ENCODE assay signal across 12 cellular contexts in genomic region chr19:15448014-15448777, GRCh38. TPM values are rescaled to one million over a fixed set of nuclear protein-coding genes. Genes with fewer than 3 reads are reported as not detected.
DNase-seq lines count a peak whose midpoint lies in the region; ATAC-seq and TF ChIP-seq lines count a peak whose summit lies in the region.
"Had no signal": no experiment of that assay in that cellular context is flagged by ENCODE, and none has a peak within 500 bp of the region (broad histone marks: within the 10 kb centered on the region; RNA-seq: fewer than 3 reads in every experiment).

No MANE protein-coding gene starts in this region.

- H3K4me1 Mint-ChIP-seq in activated T-helper 1 cell treated with anti-CD3 and anti-CD28 coated beads, Interleukin-12 subunit alpha, Interleukin-12 subunit beta, Interleukin-2, Interleukin-4 antibody, amounts not matched to agents 30 ng/mL and 10 ng/mL and 1 ng/mL, durations not matched to agents 14 hours and 24 hours and 36 hours (ENCODE audit: low read depth) = peaks cover 22% of the 10 kb centered on the region

- H3K4me3 ChIP-seq in right atrium auricular region (no peak overlapping the region), iPS-18c (ENCODE audit: insufficient read depth, low read depth, low read length) (0 out of 2 replicates have a peak overlapping the region, but pooled peaks have one; percentile 72), tibial artery (no peak overlapping the region)

- H3K4me1 ChIP-seq in right atrium auricular region (peaks cover 0 to 48% of the 10 kb centered on the region in 2 donors), tibial artery (peaks cover 0 to 63% (median 54%) of the 10 kb centered on the region in 4 donors)

- TF ChIP-seq CTCF in right atrium auricular region (IDR thresholded peaks at IDR 0.05) = no peak
- no peak for TF ChIP-seq CTCF in tibial artery (IDR thresholded peaks at IDR 0.05)

- H3K27me3 Mint-ChIP-seq in activated T-helper 1 cell treated with anti-CD3 and anti-CD28 coated beads, Interleukin-12 subunit alpha, Interleukin-12 subunit beta, Interleukin-2, Interleukin-4 antibody, amounts not matched to agents 30 ng/mL and 10 ng/mL and 1 ng/mL, durations not matched to agents 14 hours and 24 hours and 36 hours (ENCODE audit: insufficient read depth) = peaks cover 3% of the 10 kb centered on the region

- peak overlapping the region; percentile 67 for H3K4me3 Mint-ChIP-seq in activated T-helper 1 cell treated with anti-CD3 and anti-CD28 coated beads, Interleukin-12 subunit alpha, Interleukin-12 subunit beta, Interleukin-2, Interleukin-4 antibody, amounts not matched to agents 30 ng/mL and 10 ng/mL and 1 ng/mL, durations not matched to agents 14 hours and 24 hours and 36 hours

- H3K36me3 ChIP-seq in right atrium auricular region (no peaks in the 10 kb centered on the region), tibial artery (peaks cover 0 to 12% (median 0%) of the 10 kb centered on the region in 3 donors)
- H3K36me3 ChIP-seq: adrenal gland had no signal

- DNase-seq in right atrium auricular region (ENCODE audit: low spot score) (no peak), Right ventricle myocardium inferior (ENCODE audit: missing footprints) (no peak), tibial artery (peak in 1 of 2 donors; percentile 67), HuH-7.5 (ENCODE audit: low spot score) (no peak), COLO829 (ENCODE audit: low spot score) (no peak)
- no peak for DNase-seq in activated T-helper 1 cell treated with anti-CD3 and anti-CD28 coated beads, Interleukin-12 subunit alpha, Interleukin-12 subunit beta, Interleukin-2, Interleukin-4 antibody, amounts not matched to agents 30 ng/mL and 10 ng/mL and 1 ng/mL, durations not matched to agents 14 hours and 24 hours and 36 hours (ENCODE audit: low spot score)
- DNase-seq: NCI-H2081; stimulated activated CD4-positive, alpha-beta T cell treated with anti-CD3 and anti-CD28 coated beads, Interleukin-2, amount 100 ng/mL, for 48 hours had no signal

- peak overlapping the region; percentile 67 for H3K27ac Mint-ChIP-seq in activated T-helper 1 cell treated with anti-CD3 and anti-CD28 coated beads, Interleukin-12 subunit alpha, Interleukin-12 subunit beta, Interleukin-2, Interleukin-4 antibody, amounts not matched to agents 30 ng/mL and 10 ng/mL and 1 ng/mL, durations not matched to agents 14 hours and 24 hours and 36 hours

- ATAC-seq in Right ventricle myocardium inferior = no peak
- no peak for ATAC-seq in activated CD4-positive, CD25-positive, alpha-beta regulatory T cell treated with anti-CD3 and anti-CD28 coated beads, Interleukin-2, amount 50 U/mL, for 24 hours

- intact Hi-C loops in Right ventricle myocardium inferior (cut with DNase I) = no loop called here
- intact Hi-C loops in activated T-helper 1 cell treated with anti-CD3 and anti-CD28 coated beads, Interleukin-12 subunit alpha, Interleukin-12 subunit beta, Interleukin-2, Interleukin-4 antibody, amounts not matched to agents 30 ng/mL and 10 ng/mL and 1 ng/mL, durations not matched to agents 14 hours and 24 hours and 36 hours (cut with micrococcal nuclease) = no loop called here
- intact Hi-C loops in tibial artery (cut with DNase I; ENCODE audit: low total_unique reads) = no loop called here

- H3K27me3 ChIP-seq in right atrium auricular region (no peaks in the 10 kb centered on the region), tibial artery (no peaks in the 10 kb centered on the region)
- H3K27me3 ChIP-seq: adrenal gland had no signal

- peaks cover 36% of the 10 kb centered on the region for H3K36me3 Mint-ChIP-seq in activated T-helper 1 cell treated with anti-CD3 and anti-CD28 coated beads, Interleukin-12 subunit alpha, Interleukin-12 subunit beta, Interleukin-2, Interleukin-4 antibody, amounts not matched to agents 30 ng/mL and 10 ng/mL and 1 ng/mL, durations not matched to agents 14 hours and 24 hours and 36 hours (ENCODE audit: low read depth)

- H3K27ac ChIP-seq in right atrium auricular region = peak overlapping the region; percentile 62 to 89
- peak overlapping the region; percentile 75 to 82 for H3K27ac ChIP-seq in tibial artery

- H3K9me3 ChIP-seq in right atrium auricular region = no peaks in the 10 kb centered on the region
- peaks cover 2% of the 10 kb centered on the region for H3K9me3 ChIP-seq in iPS-18c (ENCODE audit: control insufficient read depth, insufficient read depth, low read length)
- no peaks in the 10 kb centered on the region for H3K9me3 ChIP-seq in tibial artery
- H3K9me3 ChIP-seq: adrenal gland had no signal

- H3K9me3 Mint-ChIP-seq in activated T-helper 1 cell treated with anti-CD3 and anti-CD28 coated beads, Interleukin-12 subunit alpha, Interleukin-12 subunit beta, Interleukin-2, Interleukin-4 antibody, amounts not matched to agents 30 ng/mL and 10 ng/mL and 1 ng/mL, durations not matched to agents 14 hours and 24 hours and 36 hours = no peaks in the 10 kb centered on the region

RNA-seq across cellular contexts. Expression of gene WIZ, which starts 1.6 kb away (rescaled TPM):
- total RNA-seq in right atrium auricular region (10 to 100 TPM; 22.4 to 44.2 TPM), Right ventricle myocardium inferior (31.3 TPM)
- total RNA-seq in activated T-helper 1 cell treated with anti-CD3 and anti-CD28 coated beads, Interleukin-12 subunit alpha, Interleukin-12 subunit beta, Interleukin-2, Interleukin-4 antibody, amounts not matched to agents 30 ng/mL and 10 ng/mL and 1 ng/mL, durations not matched to agents 14 hours and 24 hours and 36 hours = 37.6 and 38.7 TPM in 2 replicates

RNA-seq across cellular contexts. Expression of gene RASAL3, which starts 16.1 kb away (rescaled TPM):
- total RNA-seq in right atrium auricular region = 1 to 10 TPM in 1 of 2 donors, under 1 TPM in 1; 0.48 to 1.7 TPM
- 2.3 TPM for total RNA-seq in Right ventricle myocardium inferior
- total RNA-seq in activated T-helper 1 cell treated with anti-CD3 and anti-CD28 coated beads, Interleukin-12 subunit alpha, Interleukin-12 subunit beta, Interleukin-2, Interleukin-4 antibody, amounts not matched to agents 30 ng/mL and 10 ng/mL and 1 ng/mL, durations not matched to agents 14 hours and 24 hours and 36 hours = 130 and 132 TPM in 2 replicates

RNA-seq across cellular contexts. Expression of gene AKAP8L, which starts 29.4 kb away (rescaled TPM):
- total RNA-seq in right atrium auricular region (10 to 100 TPM; 66.5 to 78.2 TPM), Right ventricle myocardium inferior (76.7 TPM)
- total RNA-seq in activated T-helper 1 cell treated with anti-CD3 and anti-CD28 coated beads, Interleukin-12 subunit alpha, Interleukin-12 subunit beta, Interleukin-2, Interleukin-4 antibody, amounts not matched to agents 30 ng/mL and 10 ng/mL and 1 ng/mL, durations not matched to agents 14 hours and 24 hours and 36 hours = 73.8 and 77.9 TPM in 2 replicates

RNA-seq across cellular contexts. Expression of gene PGLYRP2, which starts 31.1 kb away (rescaled TPM):
- not detected for total RNA-seq in right atrium auricular region
- not detected for total RNA-seq in Right ventricle myocardium inferior
- 0.07 TPM in 1 of 2 replicates, not detected in the other for total RNA-seq in activated T-helper 1 cell treated with anti-CD3 and anti-CD28 coated beads, Interleukin-12 subunit alpha, Interleukin-12 subunit beta, Interleukin-2, Interleukin-4 antibody, amounts not matched to agents 30 ng/mL and 10 ng/mL and 1 ng/mL, durations not matched to agents 14 hours and 24 hours and 36 hours
- total RNA-seq: adrenal gland, lung microvascular endothelial cell had no signal

Comparison
In these comparisons a context has a peak if more than half of its experiments do, and no peak if none do; other contexts are left out.
1. RNA of gene RASAL3, which starts 16.1 kb away (total RNA-seq): 130 to 132 TPM in activated T-helper 1 cell treated with anti-CD3 and anti-CD28 coated beads, Interleukin-12 subunit alpha, Interleukin-12 subunit beta, Interleukin-2, Interleukin-4 antibody, amounts not matched to agents 30 ng/mL and 10 ng/mL and 1 ng/mL, durations not matched to agents 14 hours and 24 hours and 36 hours; 2.3 TPM in Right ventricle myocardium inferior (single experiment) and 0.48 to 1.7 TPM in right atrium auricular region; every median in the first group is over 10 times any median in the second.